1 cellular context compared by ENCODE assay signal in genomic region chr1:242525769-242526168, GRCh38.
A peak's percentile ranks its signal among the peaks of the same experiment; 100 is the strongest.
TF ChIP-seq lines count a peak whose summit lies in the region.

No MANE protein-coding gene starts in this region.

TF ChIP-seq in K562, 482 proteins besides CTCF, POLR2A, EP300 and RAD21 (continued from another document):
- TF ChIP-seq ARID4B (CRISPR knock-in tag; IDR thresholded peaks at IDR 0.05) (no peak), ZNF717 (CRISPR knock-in tag; IDR thresholded peaks at IDR 0.05) (no peak), CEBPG (CRISPR knock-in tag; IDR thresholded peaks at IDR 0.05) (no peak), CEBPG (tag; conservative IDR thresholded peaks at IDR 0.05 in 1 of 2, IDR thresholded peaks at IDR 0.05 in 1 of 2) (peak in 1 of 2 experiments; percentile 67; a peak in 2 of 4 replicates), SP1 (CRISPR knock-in tag; IDR thresholded peaks at IDR 0.05) (no peak), POLR2B (IDR thresholded peaks at IDR 0.05; ENCODE audit: low read depth, partially characterized antibody) (no peak), CEBPB (tag; IDR thresholded peaks at IDR 0.05) (peak; percentile 61), DEAF1 (CRISPR knock-in tag; IDR thresholded peaks at IDR 0.05) (no peak), RFX7 (CRISPR knock-in tag; IDR thresholded peaks at IDR 0.05) (no peak), RBM17 (IDR thresholded peaks at IDR 0.05; ENCODE audit: borderline replicate concordance, low read depth, low read length) (no peak)
